In the genomic region with DNA sequence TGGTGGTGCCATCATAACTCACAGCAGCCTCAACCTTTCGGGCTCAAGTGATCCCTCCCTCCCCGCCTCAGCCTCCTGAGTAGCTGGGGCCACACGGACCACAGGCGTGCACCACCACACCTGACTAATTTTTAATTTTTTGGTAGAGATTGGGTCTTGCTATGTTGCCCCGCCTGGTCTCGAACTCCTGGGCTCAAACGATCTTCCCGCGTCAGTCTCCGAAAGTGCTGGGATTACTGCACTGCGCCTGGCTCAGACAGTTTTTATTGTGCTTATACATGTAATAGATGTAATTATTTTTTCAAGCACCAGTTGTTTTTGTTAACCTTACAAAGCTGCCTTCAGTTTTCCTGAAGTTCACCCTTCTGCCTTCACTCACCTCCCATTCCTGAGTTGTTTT, we compare ENCODE assay signal across 10 cellular contexts. TPM values are rescaled to one million over a fixed set of nuclear protein-coding genes. Genes with fewer than 3 reads are reported as not detected.
DNase-seq lines count a peak whose midpoint lies in the region; ATAC-seq, FAIRE-seq and TF ChIP-seq lines count a peak whose summit lies in the region.
"Had no signal": no experiment of that assay in that cellular context is flagged by ENCODE, and none has a peak within 500 bp of the region (broad histone marks: within the 10 kb centered on the region; RNA-seq: fewer than 3 reads in every experiment).

No MANE protein-coding gene starts in this region.

- H3K4me3 Mint-ChIP-seq in activated CD8-positive, alpha-beta memory T cell treated with anti-CD3 and anti-CD28 coated beads, Interleukin-2, amount 10 ng/mL, durations not matched to agents 7 days and 5 days: peak overlapping the region; percentile 77
- H3K4me3 Mint-ChIP-seq in immature natural killer cell: peak overlapping the region; percentile 87 to 95 (median 89)

- DNase-seq in activated CD8-positive, alpha-beta memory T cell treated with anti-CD3 and anti-CD28 coated beads, Interleukin-2, amount 10 ng/mL, durations not matched to agents 7 days and 5 days: no peak
- no peak for DNase-seq in activated CD8-positive, alpha-beta memory T cell treated with anti-CD3 and anti-CD28 coated beads, Interleukin-2, amount 50 U/mL, for 48 hours
- DNase-seq in immature natural killer cell (no peak), urothelium cell line (ENCODE audit: low spot score) (no peak)

- TF ChIP-seq CTCF in VCaP (conservative IDR thresholded peaks at IDR 0.05): no peak

- H3K27ac ChIP-seq in VCaP (peak overlapping the region; percentile 64), subcutaneous abdominal adipose tissue (ENCODE audit: low read depth, low read length) (peak overlapping the region; percentile 42)

- H3K4me1 Mint-ChIP-seq in activated CD8-positive, alpha-beta memory T cell treated with anti-CD3 and anti-CD28 coated beads, Interleukin-2, amount 10 ng/mL, durations not matched to agents 7 days and 5 days: peaks cover 39% of the 10 kb centered on the region
- H3K4me1 Mint-ChIP-seq in immature natural killer cell: peaks cover 46 to 53% of the 10 kb centered on the region in 2 donors

- H3K27me3 Mint-ChIP-seq in activated CD8-positive, alpha-beta memory T cell treated with anti-CD3 and anti-CD28 coated beads, Interleukin-2, amount 10 ng/mL, durations not matched to agents 7 days and 5 days: no peaks in the 10 kb centered on the region
- H3K27me3 Mint-ChIP-seq in immature natural killer cell (ENCODE audit: low read depth in 3 of 3): peaks cover 3 to 8% (median 4%) of the 10 kb centered on the region in 3 donors
- H3K27me3 Mint-ChIP-seq: memory B cell had no signal

- peaks cover 0 to 9% (median 7%) of the 10 kb centered on the region in 5 donors for H3K36me3 ChIP-seq in subcutaneous abdominal adipose tissue (ENCODE audit: control insufficient read depth in 5 of 5, insufficient read depth in 5 of 5, low read length in 5 of 5)

- FAIRE-seq in urothelium cell line (lab: Jason Lieb, UNC): no peak
- FAIRE-seq: colon had no signal

- CTCF ChIA-PET in activated CD8-positive, alpha-beta memory T cell treated with anti-CD3 and anti-CD28 coated beads, Interleukin-2, amount 10 ng/mL, durations not matched to agents 7 days and 5 days (lab: Charles Lee): interaction anchor here (1.0 to 2.3 kb wide), 10 partner anchors 8 to 206 kb away, joined by 3 to 15 read pairs (median 6); partner anchors contain the start of genes BRWD1, HMGN1 and PSMG1

- H3K36me3 Mint-ChIP-seq in activated CD8-positive, alpha-beta memory T cell treated with anti-CD3 and anti-CD28 coated beads, Interleukin-2, amount 10 ng/mL, durations not matched to agents 7 days and 5 days: peaks cover 8% of the 10 kb centered on the region
- peaks cover 0 to 6% (median 4%) of the 10 kb centered on the region in 3 donors for H3K36me3 Mint-ChIP-seq in immature natural killer cell

- peaks cover 0 to 35% (median 30%) of the 10 kb centered on the region in 5 donors for H3K4me1 ChIP-seq in subcutaneous abdominal adipose tissue (ENCODE audit: control insufficient read depth in 5 of 5, insufficient read depth in 5 of 5, low read length in 5 of 5)

- peak overlapping the region in 2 of 5 donors; percentile 59 to 62 for H3K4me3 ChIP-seq in subcutaneous abdominal adipose tissue (ENCODE audit: low read depth in 1 of 5, low read length in 5 of 5)

- no peaks in the 10 kb centered on the region for H3K9me3 ChIP-seq in subcutaneous abdominal adipose tissue (ENCODE audit: control insufficient read depth in 5 of 5, low read length in 5 of 5)

- H3K27ac Mint-ChIP-seq in activated CD8-positive, alpha-beta memory T cell treated with anti-CD3 and anti-CD28 coated beads, Interleukin-2, amount 10 ng/mL, durations not matched to agents 7 days and 5 days: peak overlapping the region; percentile 85
- H3K27ac Mint-ChIP-seq in immature natural killer cell: peak overlapping the region in 4 of 6 donors; percentile 48 to 82 (median 67)

- H3K9ac ChIP-seq in subcutaneous abdominal adipose tissue (ENCODE audit: low read length in 5 of 5): peak overlapping the region in 2 of 5 donors; percentile 4 to 62

- no peaks in the 10 kb centered on the region for H3K9me3 Mint-ChIP-seq in activated CD8-positive, alpha-beta memory T cell treated with anti-CD3 and anti-CD28 coated beads, Interleukin-2, amount 10 ng/mL, durations not matched to agents 7 days and 5 days (ENCODE audit: low read depth)
- no peaks in the 10 kb centered on the region for H3K9me3 Mint-ChIP-seq in immature natural killer cell
- H3K9me3 Mint-ChIP-seq: memory B cell had no signal

- H3K27me3 ChIP-seq in subcutaneous abdominal adipose tissue (ENCODE audit: control insufficient read depth in 5 of 5, insufficient read depth in 4 of 5, low read length in 5 of 5): no peaks in the 10 kb centered on the region

- ATAC-seq in activated CD8-positive, alpha-beta memory T cell treated with anti-CD3 and anti-CD28 coated beads, Interleukin-2, amount 10 ng/mL, durations not matched to agents 7 days and 5 days: no peak
- no peak for ATAC-seq in GM19324 (IDR thresholded peaks at IDR 0.05; ENCODE audit: low FRiP score, unreplicated experiment)
- ATAC-seq in GM18861 (IDR thresholded peaks at IDR 0.05; ENCODE audit: unreplicated experiment): no peak

RNA-seq across cellular contexts. Expression of gene HMGN1, which starts 38.0 kb away (rescaled TPM):
- total RNA-seq in activated CD8-positive, alpha-beta memory T cell treated with anti-CD3 and anti-CD28 coated beads, Interleukin-2, amount 10 ng/mL, durations not matched to agents 7 days and 5 days: 100 to 1,000 TPM; 385 to 405 TPM
- 100 to 1,000 TPM; 191 to 322 (median 247) TPM for polyA plus RNA-seq in immature natural killer cell

RNA-seq across cellular contexts. Expression of gene LCA5L, which starts 58.7 kb away (rescaled TPM):
- not detected for total RNA-seq in activated CD8-positive, alpha-beta memory T cell treated with anti-CD3 and anti-CD28 coated beads, Interleukin-2, amount 10 ng/mL, durations not matched to agents 7 days and 5 days
- polyA plus RNA-seq in immature natural killer cell: not detected
